ENCODE assay signal across 17 cellular contexts in the genomic region with DNA sequence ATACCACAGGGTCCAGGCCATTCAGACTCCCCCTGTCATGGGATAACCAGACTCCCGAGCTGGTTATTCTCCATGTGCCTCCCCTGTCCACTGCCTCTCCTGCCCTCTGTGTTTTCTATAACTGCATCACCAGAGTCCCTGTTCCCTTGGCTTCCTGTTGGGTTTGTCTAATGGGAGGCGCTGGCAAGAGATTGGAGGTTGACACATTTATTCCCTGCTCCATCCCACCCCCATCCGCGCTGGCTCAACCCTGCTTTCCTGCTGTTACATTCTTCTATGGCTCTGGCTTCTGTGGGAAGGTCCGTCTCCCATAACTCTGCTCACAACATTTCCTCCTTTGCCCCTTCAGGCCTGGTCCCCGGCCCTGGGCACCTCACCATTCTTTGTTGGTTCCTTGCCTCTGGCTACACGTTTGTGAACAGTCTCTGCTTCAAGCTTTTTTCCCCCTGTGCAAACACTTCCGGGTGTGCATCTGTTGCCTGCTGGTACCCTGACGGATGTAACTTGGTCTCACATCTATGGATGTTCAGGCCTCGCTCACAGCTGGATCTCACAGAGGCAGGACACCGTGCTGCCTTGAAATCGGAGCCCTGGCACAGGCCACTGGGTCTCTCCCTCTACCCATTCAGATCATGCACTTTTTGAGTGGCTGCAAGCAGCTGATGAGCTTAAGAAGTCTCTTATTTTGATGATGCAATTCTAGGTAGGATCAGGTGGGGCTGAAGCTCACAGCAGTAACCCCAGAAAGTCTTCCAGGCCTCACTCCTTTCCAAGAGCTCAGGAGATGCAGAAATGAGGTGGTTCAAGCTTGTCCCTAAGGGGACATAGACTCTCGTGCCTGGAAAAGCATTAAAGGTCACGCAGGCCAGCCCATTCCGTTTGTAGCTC.
DNase-seq lines count a peak whose midpoint lies in the region; ATAC-seq and TF ChIP-seq lines count a peak whose summit lies in the region.
"Had no signal": no experiment of that assay in that cellular context is flagged by ENCODE, and none has a peak within 500 bp of the region (broad histone marks: within the 10 kb centered on the region; RNA-seq: fewer than 3 reads in every experiment).

No MANE protein-coding gene starts in this region.

- H3K27ac ChIP-seq in BLaER1 treated with 17β-estradiol and CSF1 and Interleukin-3, amounts not matched to agents 10 nM and 100 nM = peak overlapping the region in 1 of 11 experiments; percentile 36; a peak in 2 of 22 replicates
- H3K27ac ChIP-seq: HL-60 had no signal

- no peaks in the 10 kb centered on the region for H3K9me3 ChIP-seq in BLaER1 treated with 17β-estradiol and CSF1 and Interleukin-3, amounts not matched to agents 10 nM and 100 nM (replicated peaks in 1 of 11)
- H3K9me3 ChIP-seq: adrenal gland, SJSA1 had no signal

- H3K4me2 ChIP-seq in BLaER1 treated with 17β-estradiol and CSF1 and Interleukin-3, amounts not matched to agents 10 nM and 100 nM = peak overlapping the region in 7 of 11 experiments; percentile 3 to 55 (median 40); a peak in 6 of 22 replicates

- peaks cover 3 to 17% (median 15%) of the 10 kb centered on the region in 10 experiments; a peak in 17 of 20 replicates for H3K4me1 ChIP-seq in BLaER1 treated with 17β-estradiol and CSF1 and Interleukin-3, amounts not matched to agents 10 nM and 100 nM

- peaks cover 6% of the 10 kb centered on the region for H3K4me1 Mint-ChIP-seq in central memory CD8-positive, alpha-beta T cell
- H3K4me1 Mint-ChIP-seq in neural crest cell (peaks cover 26% of the 10 kb centered on the region), glutamatergic neuron (ENCODE audit: low read depth, unreplicated experiment) (peaks cover 10% of the 10 kb centered on the region)

- TF ChIP-seq CTCF in neural crest cell (conservative IDR thresholded peaks at IDR 0.05) (no peak), glutamatergic neuron (IDR thresholded peaks at IDR 0.05; ENCODE audit: partially characterized antibody, unreplicated experiment) (no peak)

- no peak overlapping the region for H3K4me3 ChIP-seq in BLaER1 treated with 17β-estradiol and CSF1 and Interleukin-3, amounts not matched to agents 10 nM and 100 nM

- H3K36me3 ChIP-seq in BLaER1 treated with 17β-estradiol and CSF1 and Interleukin-3, amounts not matched to agents 10 nM and 100 nM = no peaks in the 10 kb centered on the region
- H3K36me3 ChIP-seq: adrenal gland, SJSA1 had no signal

- no peaks in the 10 kb centered on the region for H3K36me3 Mint-ChIP-seq in central memory CD8-positive, alpha-beta T cell (ENCODE audit: insufficient read depth)
- H3K36me3 Mint-ChIP-seq in neural crest cell (ENCODE audit: low read depth) (no peaks in the 10 kb centered on the region), glutamatergic neuron (ENCODE audit: unreplicated experiment) (no peaks in the 10 kb centered on the region)

- no peak for ATAC-seq in central memory CD8-positive, alpha-beta T cell (replicated peaks; ENCODE audit: extremely low read depth, poor library complexity, severe bottlenecking)
- ATAC-seq in GM21447 (IDR thresholded peaks at IDR 0.05; ENCODE audit: unreplicated experiment) = no peak

- peak; percentile 73 for DNase-seq in NCI-H2107 treated with DMSO at 0.1 percent for 48 hours (lab: John Stamatoyannopoulos, UW; ENCODE audit: unreplicated experiment)
- DNase-seq in central memory CD8-positive, alpha-beta T cell (ENCODE audit: low spot score in 2 of 2) = no peak
- DNase-seq in neural crest cell (ENCODE audit: low read depth, low spot score) = no peak
- DNase-seq in glutamatergic neuron = no peak
- DNase-seq in NCI-H446 (lab: John Stamatoyannopoulos, UW) = no peak
- DNase-seq in MV-4-11 (lab: John Stamatoyannopoulos, UW) = no peak
- DNase-seq: activated CD4-positive, alpha-beta T cell treated with anti-CD3 and anti-CD28 coated beads for 4 hours; activated effector memory CD4-positive, alpha-beta T cell treated with Interleukin-2 at 50 U/mL for 16 hours; adrenal gland; Kasumi-1; NCI-H1417 treated with DMSO at 0.1 percent for 48 hours; NCI-H345; occipital lobe had no signal

- H3K27me3 Mint-ChIP-seq in central memory CD8-positive, alpha-beta T cell = peaks cover 12% of the 10 kb centered on the region
- H3K27me3 Mint-ChIP-seq in neural crest cell (ENCODE audit: low read depth) (no peaks in the 10 kb centered on the region), glutamatergic neuron (ENCODE audit: unreplicated experiment) (no peaks in the 10 kb centered on the region)

- H3K9me3 Mint-ChIP-seq in central memory CD8-positive, alpha-beta T cell = no peaks in the 10 kb centered on the region
- no peaks in the 10 kb centered on the region for H3K9me3 Mint-ChIP-seq in neural crest cell
- H3K9me3 Mint-ChIP-seq in glutamatergic neuron (ENCODE audit: unreplicated experiment) = peaks cover 3% of the 10 kb centered on the region

- H3K9ac ChIP-seq in BLaER1 treated with 17β-estradiol and CSF1 and Interleukin-3, amounts not matched to agents 10 nM and 100 nM = no peak overlapping the region

- H3K4me3 Mint-ChIP-seq in central memory CD8-positive, alpha-beta T cell = no peak overlapping the region
- no peak overlapping the region for H3K4me3 Mint-ChIP-seq in neural crest cell
- H3K4me3 Mint-ChIP-seq in glutamatergic neuron (ENCODE audit: unreplicated experiment) = no peak overlapping the region

- no peaks in the 10 kb centered on the region for H4K20me1 ChIP-seq in BLaER1 treated with 17β-estradiol and CSF1 and Interleukin-3, amounts not matched to agents 10 nM and 100 nM

- peak overlapping the region; percentile 29 for H3K27ac Mint-ChIP-seq in central memory CD8-positive, alpha-beta T cell (ENCODE audit: low read depth)
- H3K27ac Mint-ChIP-seq in neural crest cell (ENCODE audit: unreplicated experiment) = peak overlapping the region; percentile 92
- H3K27ac Mint-ChIP-seq in glutamatergic neuron (ENCODE audit: unreplicated experiment) = no peak overlapping the region

- no peaks in the 10 kb centered on the region for H3K27me3 ChIP-seq in BLaER1 treated with 17β-estradiol and CSF1 and Interleukin-3, amounts not matched to agents 10 nM and 100 nM
- H3K27me3 ChIP-seq: adrenal gland, SJSA1 had no signal
